7 cellular contexts compared by ENCODE assay signal in the genomic region with DNA sequence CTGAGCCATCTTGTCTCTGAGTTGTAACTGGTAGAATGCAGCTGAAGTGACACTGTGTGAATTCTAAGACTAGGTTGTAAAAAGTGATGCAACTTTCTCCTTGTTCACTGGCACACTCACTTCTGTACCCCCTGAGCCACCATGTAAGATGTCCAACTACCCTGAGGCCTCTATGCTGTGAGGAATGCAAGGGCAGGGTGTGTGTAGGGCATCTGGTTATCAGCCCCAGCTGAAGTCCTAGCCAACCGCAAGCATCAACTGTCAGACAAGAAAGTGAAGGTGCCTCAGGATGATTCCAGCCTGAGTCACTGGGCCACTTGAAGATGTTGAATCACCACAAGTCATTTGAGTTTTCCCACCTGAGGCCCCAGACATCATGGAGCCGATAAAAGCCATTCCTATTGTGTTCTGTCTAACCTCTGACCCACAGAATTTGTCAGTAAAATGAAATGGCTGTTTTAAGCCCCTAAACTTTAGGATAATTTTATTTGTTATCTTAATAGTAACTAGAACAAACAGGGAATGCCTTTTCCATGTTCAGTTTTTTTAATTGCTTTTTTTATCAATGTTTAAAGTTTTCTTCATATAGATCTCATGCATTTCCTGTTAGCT. TPM values are rescaled to one million over a fixed set of nuclear protein-coding genes. Genes with fewer than 3 reads are reported as not detected.
DNase-seq lines count a peak whose midpoint lies in the region; ATAC-seq, FAIRE-seq and TF ChIP-seq lines count a peak whose summit lies in the region.

No MANE protein-coding gene starts in this region.

- H2AFZ ChIP-seq in Loucy (ENCODE audit: low read length), result 0 out of 2 replicates have a peak overlapping the region, but pooled peaks have one; percentile 9

- intact Hi-C loops in psoas muscle (cut with DNase I), result no loop called here
- intact Hi-C loops in lower leg skin (cut with DNase I; ENCODE audit: low total_unique reads), result no loop called here

- H3K4me2 ChIP-seq in Loucy (ENCODE audit: low read depth, low read length, poor library complexity, severe bottlenecking), result no peak overlapping the region

- no peak for TF ChIP-seq POLR2A in lower leg skin (IDR thresholded peaks at IDR 0.05)

- WGBS in psoas muscle, 3 donors, result 56 to 78% (median 69%) methylated on average over 2 of the region's 2 CpGs
- WGBS in lower leg skin, 2 donors, result 63 to 66% methylated on average over 2 of the region's 2 CpGs

- H3K9me3 ChIP-seq in Loucy (ENCODE audit: insufficient read depth, low read depth, low read length), result no peaks in the 10 kb centered on the region
- H3K9me3 ChIP-seq in psoas muscle, result no peaks in the 10 kb centered on the region

- H3K9me2 ChIP-seq in Loucy (replicated peaks; ENCODE audit: low read depth, low read length), result no peaks in the 10 kb centered on the region

- TF ChIP-seq CTCF in Loucy (conservative IDR thresholded peaks at IDR 0.05; ENCODE audit: low read length), result no peak
- TF ChIP-seq CTCF in astrocyte of the spinal cord (IDR thresholded peaks at IDR 0.05; ENCODE audit: low read depth, low read length), result no peak
- no peak for TF ChIP-seq CTCF in psoas muscle (IDR thresholded peaks at IDR 0.05)
- no peak for TF ChIP-seq CTCF in lower leg skin (IDR thresholded peaks at IDR 0.05)

- no peak overlapping the region for H3K4me3 ChIP-seq in Loucy (ENCODE audit: low read length, poor library complexity, severe bottlenecking)
- no peak overlapping the region for H3K4me3 ChIP-seq in astrocyte of the spinal cord (ENCODE audit: low read depth, low read length)
- no peak overlapping the region for H3K4me3 ChIP-seq in psoas muscle
- H3K4me3 ChIP-seq in lower leg skin (ENCODE audit: low read depth, poor library complexity, severe bottlenecking), result no peak overlapping the region

- H3K27me3 ChIP-seq in Loucy (ENCODE audit: insufficient read depth, low read length, poor library complexity, severe bottlenecking), result no peaks in the 10 kb centered on the region
- no peaks in the 10 kb centered on the region for H3K27me3 ChIP-seq in psoas muscle (ENCODE audit: insufficient read depth in 3 of 3, low read length in 2 of 3)

- H3K9ac ChIP-seq in Loucy (ENCODE audit: low read depth, low read length, poor library complexity, severe bottlenecking), result no peak overlapping the region

- peak; percentile 79 to 91 (median 84) for ATAC-seq in psoas muscle

- no peaks in the 10 kb centered on the region for H4K20me1 ChIP-seq in Loucy (ENCODE audit: insufficient read depth, low read length, poor library complexity, severe bottlenecking)

- H3K4me1 ChIP-seq in Loucy (ENCODE audit: insufficient read depth, low read length, poor library complexity, severe bottlenecking) (peaks cover 5% of the 10 kb centered on the region), psoas muscle (peaks cover 8% of the 10 kb centered on the region)

- no peaks in the 10 kb centered on the region for H3F3A ChIP-seq in Loucy (ENCODE audit: low read depth)

- no peak for FAIRE-seq in frontal cortex (lab: Jason Lieb, UNC)

- in situ Hi-C loops in astrocyte of the spinal cord (cut with HindIII; ENCODE audit: low sequenced_read_pairs), result no loop called here

- DNase-seq in ELF-1 (ENCODE audit: low read depth, low spot score) (peak; percentile 93), astrocyte of the spinal cord (ENCODE audit: low read depth, low spot score) (peak; percentile 78), psoas muscle (no peak), HuH-7 (ENCODE audit: low spot score) (no peak), frontal cortex (ENCODE audit: low spot score in 2 of 2) (no peak), lower leg skin (ENCODE audit: low spot score in 2 of 2) (no peak)

- H3K79me2 ChIP-seq in Loucy (ENCODE audit: insufficient read depth, low read length), result no peaks in the 10 kb centered on the region

- H3K27ac ChIP-seq in psoas muscle, result no peak overlapping the region

- H3K36me3 ChIP-seq in Loucy (ENCODE audit: insufficient read depth, low read length) (no peaks in the 10 kb centered on the region), psoas muscle (ENCODE audit: insufficient read depth in 1 of 2, low read depth in 1 of 2) (no peaks in the 10 kb centered on the region)

RNA-seq across cellular contexts. Expression of gene RHOBTB3, which starts 18.7 kb away (rescaled TPM):
- total RNA-seq in psoas muscle (10 to 100 TPM; 44.0 to 86.0 (median 62.8) TPM), frontal cortex (312 TPM), lower leg skin (10 to 100 TPM; 16.7 to 39.4 (median 28.2) TPM)
- 10 to 100 TPM; 19.0 to 53.2 (median 21.4) TPM for polyA plus RNA-seq in psoas muscle

RNA-seq across cellular contexts. Expression of gene SPATA9, which starts 29.7 kb away (rescaled TPM):
- total RNA-seq in psoas muscle (under 1 TPM in 1 of 4 donors, not detected in 3; 0.22 TPM), frontal cortex (0.82 TPM), lower leg skin (under 1 TPM in 1 of 4 donors, not detected in 3; 0.99 TPM)
- under 1 TPM in 2 of 3 donors, not detected in 1; 0.22 to 0.53 TPM for polyA plus RNA-seq in psoas muscle

Comparison
In these comparisons a context has a peak if more than half of its experiments do, and no peak if none do; other contexts are left out.
1. DNase-seq: peak in ELF-1 (single experiment) and astrocyte of the spinal cord (single experiment); none in psoas muscle (0 of 2), HuH-7 (single experiment), frontal cortex (0 of 2) and lower leg skin (0 of 2).